19 cellular contexts compared by ENCODE assay signal in genomic region chr10:78210548-78210947, GRCh38.
A peak's percentile ranks its signal among the peaks of the same experiment; 100 is the strongest.
DNase-seq lines count a peak whose midpoint lies in the region; ATAC-seq, FAIRE-seq and TF ChIP-seq lines count a peak whose summit lies in the region.
"Had no signal": no experiment of that assay in that cellular context is flagged by ENCODE, and none has a peak within 500 bp of the region (broad histone marks: within the 10 kb centered on the region; RNA-seq: fewer than 3 reads in every experiment).

No MANE protein-coding gene starts in this region.

- no peak overlapping the region for H4K5ac ChIP-seq in H1 (ENCODE audit: insufficient read length, low read depth, low read length)

- no peaks in the 10 kb centered on the region for H3K36me3 Mint-ChIP-seq in activated CD8-positive, alpha-beta T cell treated with anti-CD3 and anti-CD28 coated beads for 36 hours (ENCODE audit: low read depth)
- H3K36me3 Mint-ChIP-seq in activated CD8-positive, alpha-beta T cell treated with anti-CD3 and anti-CD28 coated beads, Interleukin-2, amount 10 ng/mL, durations not matched to agents 7 days and 5 days (ENCODE audit: low read depth), result no peaks in the 10 kb centered on the region
- no peaks in the 10 kb centered on the region for H3K36me3 Mint-ChIP-seq in stimulated activated naive B cell treated with anti-CD40 and anti-IgM and Interleukin-4, amounts not matched to agents 10 μg/mL and 1 μg/mL and 100 μg/mL, for 72 hours
- H3K36me3 Mint-ChIP-seq: CD14-positive monocyte had no signal

- no peak overlapping the region for H2BK5ac ChIP-seq in H1 (ENCODE audit: low read depth, low read length)

- H3K23me2 ChIP-seq in H1 (ENCODE audit: low read depth, low read length), result peaks cover 1% of the 10 kb centered on the region; the same call in 1 of the 2 replicates

- no peak overlapping the region for H3K27ac ChIP-seq in H1 (ENCODE audit: low read depth, low read length)
- H3K27ac ChIP-seq: 22Rv1, PC-9 had no signal

- no peaks in the 10 kb centered on the region for H3K27me3 Mint-ChIP-seq in activated CD8-positive, alpha-beta T cell treated with anti-CD3 and anti-CD28 coated beads for 36 hours
- peaks cover 5% of the 10 kb centered on the region for H3K27me3 Mint-ChIP-seq in activated CD8-positive, alpha-beta T cell treated with anti-CD3 and anti-CD28 coated beads, Interleukin-2, amount 10 ng/mL, durations not matched to agents 7 days and 5 days (ENCODE audit: low read depth)
- H3K27me3 Mint-ChIP-seq in stimulated activated naive B cell treated with anti-CD40 and anti-IgM and Interleukin-4, amounts not matched to agents 10 μg/mL and 1 μg/mL and 100 μg/mL, for 72 hours, result peaks cover 14 to 19% of the 10 kb centered on the region in 2 donors

- ATAC-seq in activated CD8-positive, alpha-beta T cell treated with anti-CD3 and anti-CD28 coated beads for 36 hours, result no peak
- ATAC-seq in activated CD8-positive, alpha-beta T cell treated with anti-CD3 and anti-CD28 coated beads, Interleukin-2, amount 10 ng/mL, durations not matched to agents 7 days and 5 days, result no peak
- peak; percentile 50 to 65 for ATAC-seq in stimulated activated naive B cell treated with anti-CD40 and anti-IgM and Interleukin-4, amounts not matched to agents 10 μg/mL and 1 μg/mL and 100 μg/mL, for 72 hours (replicated peaks)
- no peak for ATAC-seq in GM21619 (IDR thresholded peaks at IDR 0.05; ENCODE audit: unreplicated experiment)

- H3K9me3 Mint-ChIP-seq in activated CD8-positive, alpha-beta T cell treated with anti-CD3 and anti-CD28 coated beads for 36 hours, result no peaks in the 10 kb centered on the region
- H3K9me3 Mint-ChIP-seq in activated CD8-positive, alpha-beta T cell treated with anti-CD3 and anti-CD28 coated beads, Interleukin-2, amount 10 ng/mL, durations not matched to agents 7 days and 5 days (ENCODE audit: insufficient read depth), result no peaks in the 10 kb centered on the region
- no peaks in the 10 kb centered on the region for H3K9me3 Mint-ChIP-seq in stimulated activated naive B cell treated with anti-CD40 and anti-IgM and Interleukin-4, amounts not matched to agents 10 μg/mL and 1 μg/mL and 100 μg/mL, for 72 hours
- H3K9me3 Mint-ChIP-seq: CD14-positive monocyte had no signal

- no peak overlapping the region for H3K9ac ChIP-seq in H1 (replicated peaks in 1 of 4; ENCODE audit: extremely low read depth in 1 of 4, low read depth in 3 of 4, low read length in 3 of 4)

- H2BK15ac ChIP-seq in H1 (ENCODE audit: low read length), result no peak overlapping the region

- TF ChIP-seq CTCF in activated CD8-positive, alpha-beta T cell treated with anti-CD3 and anti-CD28 coated beads for 36 hours (IDR thresholded peaks at IDR 0.05), result no peak
- TF ChIP-seq CTCF in H1 (IDR thresholded peaks at IDR 0.05; ENCODE audit: control extremely low read depth in 1 of 3, insufficient read depth in 1 of 3, low read depth in 1 of 3, low read length in 3 of 3), result no peak

- TF ChIP-seq RAD21 in H1 (IDR thresholded peaks at IDR 0.05 in 1 of 2, conservative IDR thresholded peaks at IDR 0.05 in 1 of 2; ENCODE audit: low read depth in 2 of 2, low read length in 2 of 2), result no peak

- H3K79me1 ChIP-seq in H1 (ENCODE audit: low read depth, low read length), result no peaks in the 10 kb centered on the region

- no peaks in the 10 kb centered on the region for H3K79me2 ChIP-seq in H1 (ENCODE audit: control insufficient read depth in 1 of 2, insufficient read depth in 2 of 2, low read length in 2 of 2)

- H3K4me1 ChIP-seq in H1 (replicated peaks in 1 of 4; ENCODE audit: control insufficient read depth in 3 of 4, insufficient read depth in 4 of 4, low read length in 3 of 4), result no peaks in the 10 kb centered on the region

- no peak for TF ChIP-seq EP300 in H1 (IDR thresholded peaks at IDR 0.05; ENCODE audit: borderline replicate concordance in 1 of 2, low read depth in 2 of 2, low read length in 2 of 2)

- no peak overlapping the region for H3K23ac ChIP-seq in H1 (ENCODE audit: insufficient read length)

- H3K27ac Mint-ChIP-seq in activated CD8-positive, alpha-beta T cell treated with anti-CD3 and anti-CD28 coated beads for 36 hours, result no peak overlapping the region
- no peak overlapping the region for H3K27ac Mint-ChIP-seq in activated CD8-positive, alpha-beta T cell treated with anti-CD3 and anti-CD28 coated beads, Interleukin-2, amount 10 ng/mL, durations not matched to agents 7 days and 5 days
- no peak overlapping the region for H3K27ac Mint-ChIP-seq in stimulated activated naive B cell treated with anti-CD40 and anti-IgM and Interleukin-4, amounts not matched to agents 10 μg/mL and 1 μg/mL and 100 μg/mL, for 72 hours
- H3K27ac Mint-ChIP-seq: CD14-positive monocyte had no signal

- 81% methylated on average over 5 of the region's 5 CpGs; no CpG with 5 or more reads in 1 of the 2 experiments for WGBS in H1 (ENCODE audit: extremely low coverage in 1 of 2, insufficient coverage in 1 of 2, insufficient read length in 1 of 2, insufficient replicate concordance in 2 of 2, low coverage in 1 of 2, low lambda C conversion rate in 2 of 2, missing lambda C conversion rate in 1 of 2), 2 experiments

- H2BK12ac ChIP-seq in H1 (ENCODE audit: low read depth, low read length), result peak overlapping the region; percentile 39; the same call in 1 of the 2 replicates

- peaks cover 11% of the 10 kb centered on the region for H3K4me1 Mint-ChIP-seq in activated CD8-positive, alpha-beta T cell treated with anti-CD3 and anti-CD28 coated beads for 36 hours (ENCODE audit: low read depth)
- peaks cover 29% of the 10 kb centered on the region for H3K4me1 Mint-ChIP-seq in activated CD8-positive, alpha-beta T cell treated with anti-CD3 and anti-CD28 coated beads, Interleukin-2, amount 10 ng/mL, durations not matched to agents 7 days and 5 days (ENCODE audit: low read depth)
- H3K4me1 Mint-ChIP-seq in stimulated activated naive B cell treated with anti-CD40 and anti-IgM and Interleukin-4, amounts not matched to agents 10 μg/mL and 1 μg/mL and 100 μg/mL, for 72 hours, result peaks cover 22 to 33% of the 10 kb centered on the region in 2 donors

- no peak overlapping the region for H3K4ac ChIP-seq in H1 (replicated peaks; ENCODE audit: insufficient read length, low read depth, low read length)

- POLR2A ChIA-PET in activated CD8-positive, alpha-beta T cell treated with anti-CD3 and anti-CD28 coated beads for 36 hours (lab: Charles Lee), result no interaction called here
- POLR2A ChIA-PET in activated CD8-positive, alpha-beta T cell treated with anti-CD3 and anti-CD28 coated beads, Interleukin-2, amount 10 ng/mL, durations not matched to agents 7 days and 5 days (lab: Charles Lee), result no interaction called here
- POLR2A ChIA-PET in H1 (lab: Charles Lee; ENCODE audit: partially characterized antibody), result interaction anchor here (1.0 to 1.4 kb wide), 2 partner anchors 168 to 665 kb away, joined by 3 to 4 read pairs; no protein-coding TSS in a partner anchor

- no peak overlapping the region for H4K91ac ChIP-seq in H1 (replicated peaks; ENCODE audit: insufficient read length, low read length)

- H3K4me2 ChIP-seq in H1 (ENCODE audit: insufficient read depth in 1 of 2, low read depth in 2 of 2, low read length in 2 of 2), result no peak overlapping the region
- H3K4me2 ChIP-seq: PC-9 had no signal

- H2AK5ac ChIP-seq in H1 (ENCODE audit: low read depth, low read length), result no peak overlapping the region

- H3K14ac ChIP-seq in H1 (ENCODE audit: insufficient read length), result no peak overlapping the region

- no peak for TF ChIP-seq POLR2A in H1 (IDR thresholded peaks at IDR 0.05; ENCODE audit: control extremely low read depth in 1 of 2, low read depth in 2 of 2, low read length in 2 of 2)

- no peaks in the 10 kb centered on the region for H3K27me3 ChIP-seq in H1 (replicated peaks in 1 of 4; ENCODE audit: control insufficient read depth in 3 of 4, extremely low read depth in 1 of 4, insufficient read depth in 3 of 4, low read length in 3 of 4)
- H3K27me3 ChIP-seq: MG63 had no signal

- H2BK120ac ChIP-seq in H1 (replicated peaks; ENCODE audit: low read depth, low read length), result no peak overlapping the region

- no peak overlapping the region for H3K4me3 ChIP-seq in H1 (ENCODE audit: extremely low read depth in 1 of 4, insufficient read depth in 2 of 4, low read depth in 3 of 4, low read length in 4 of 4)
- H3K4me3 ChIP-seq: MG63, PC-9 had no signal

- peak; percentile 28 for FAIRE-seq in RCC 7860 (lab: Jason Lieb, UNC)
- no peak for FAIRE-seq in H1 (lab: Jason Lieb, UNC)

- H2AFZ ChIP-seq in H1 (ENCODE audit: low read length), result no peak overlapping the region
- H2AFZ ChIP-seq: PC-9 had no signal

- no peaks in the 10 kb centered on the region for H3K36me3 ChIP-seq in H1 (ENCODE audit: control insufficient read depth in 2 of 4, insufficient read depth in 4 of 4, low read length in 3 of 4)
- H3K36me3 ChIP-seq: MG63 had no signal

- H2BK20ac ChIP-seq in H1 (ENCODE audit: low read length), result no peak overlapping the region

- H4K20me1 ChIP-seq in H1 (replicated peaks in 1 of 2; ENCODE audit: control insufficient read depth in 1 of 2, insufficient read depth in 2 of 2, low read length in 2 of 2), result no peaks in the 10 kb centered on the region

- CTCF ChIA-PET in activated CD8-positive, alpha-beta T cell treated with anti-CD3 and anti-CD28 coated beads for 36 hours (lab: Charles Lee), result interaction anchor here (1.1 kb wide), 1 partner anchor 10 kb away, joined by 3 read pairs; no protein-coding TSS in a partner anchor
- CTCF ChIA-PET in activated CD8-positive, alpha-beta T cell treated with anti-CD3 and anti-CD28 coated beads, Interleukin-2, amount 10 ng/mL, durations not matched to agents 7 days and 5 days (lab: Charles Lee), result interaction anchor here (0.8 to 1.8 kb wide), 2 partner anchors 163 to 447 kb away, joined by 3 to 4 read pairs; no protein-coding TSS in a partner anchor
- CTCF ChIA-PET in H1 (lab: Charles Lee; ENCODE audit: partially characterized antibody), result interaction anchor here (0.6 to 3.8 kb wide), 13 partner anchors 10 to 707 kb away, joined by 3 to 17 read pairs (median 3); no protein-coding TSS in a partner anchor

- no peak overlapping the region for H3K18ac ChIP-seq in H1 (ENCODE audit: extremely low read depth, low read length)

- no peak overlapping the region for H3K4me3 Mint-ChIP-seq in activated CD8-positive, alpha-beta T cell treated with anti-CD3 and anti-CD28 coated beads for 36 hours
- no peak overlapping the region for H3K4me3 Mint-ChIP-seq in activated CD8-positive, alpha-beta T cell treated with anti-CD3 and anti-CD28 coated beads, Interleukin-2, amount 10 ng/mL, durations not matched to agents 7 days and 5 days
- H3K4me3 Mint-ChIP-seq in stimulated activated naive B cell treated with anti-CD40 and anti-IgM and Interleukin-4, amounts not matched to agents 10 μg/mL and 1 μg/mL and 100 μg/mL, for 72 hours, result no peak overlapping the region
- H3K4me3 Mint-ChIP-seq: CD14-positive monocyte had no signal

- H3K9me3 ChIP-seq in H1 (ENCODE audit: insufficient read depth in 2 of 2, low read depth in 1 of 2, low read length in 1 of 2), result no peaks in the 10 kb centered on the region
- H3K9me3 ChIP-seq: MG63 had no signal

- intact Hi-C loops in activated CD8-positive, alpha-beta T cell treated with anti-CD3 and anti-CD28 coated beads for 36 hours (cut with micrococcal nuclease), result no loop called here

- peak; percentile 17 for DNase-seq in activated CD8-positive, alpha-beta T cell treated with anti-CD3 and anti-CD28 coated beads for 36 hours
- no peak for DNase-seq in activated CD8-positive, alpha-beta T cell treated with anti-CD3 and anti-CD28 coated beads, Interleukin-2, amount 10 ng/mL, durations not matched to agents 7 days and 5 days
- DNase-seq in RCC 7860 (ENCODE audit: low spot score) (peak; percentile 62), H1 (ENCODE audit: low read depth in 1 of 2, low spot score in 2 of 2) (no peak), EL (no peak), activated gamma-delta T cell (lab: John Stamatoyannopoulos, UW) (no peak)
- peak; percentile 7 for DNase-seq in stimulated activated naive B cell treated with anti-CD40 and anti-IgM and Interleukin-4, amounts not matched to agents 10 μg/mL and 1 μg/mL and 100 μg/mL, for 72 hours
- DNase-seq: DMS53, GDM1, KBM-7, MG63, NCI-H1105 treated with DMSO at 0.1 percent for 48 hours, NCI-H187, NCI-H69, PC-9, SHP77 had no signal

- H4K8ac ChIP-seq in H1 (ENCODE audit: extremely low read depth, insufficient read depth, low read length), result no peak overlapping the region; the same call in 1 of the 2 replicates

- H3K56ac ChIP-seq in H1 (replicated peaks; ENCODE audit: insufficient read length, low read depth, low read length), result no peak overlapping the region

Comparison
In these comparisons a context has a peak if more than half of its experiments do, and no peak if none do; other contexts are left out.
1. DNase-seq: peak in activated CD8-positive, alpha-beta T cell treated with anti-CD3 and anti-CD28 coated beads for 36 hours (single experiment), RCC 7860 (single experiment) and stimulated activated naive B cell treated with anti-CD40 and anti-IgM and Interleukin-4, amounts not matched to agents 10 μg/mL and 1 μg/mL and 100 μg/mL, for 72 hours (single experiment); none in activated CD8-positive, alpha-beta T cell treated with anti-CD3 and anti-CD28 coated beads, Interleukin-2, amount 10 ng/mL, durations not matched to agents 7 days and 5 days (single experiment), H1 (0 of 2), EL (single experiment) and activated gamma-delta T cell (single experiment).
2. ATAC-seq: peak in stimulated activated naive B cell treated with anti-CD40 and anti-IgM and Interleukin-4, amounts not matched to agents 10 μg/mL and 1 μg/mL and 100 μg/mL, for 72 hours (2 of 2); none in activated CD8-positive, alpha-beta T cell treated with anti-CD3 and anti-CD28 coated beads for 36 hours (single experiment), activated CD8-positive, alpha-beta T cell treated with anti-CD3 and anti-CD28 coated beads, Interleukin-2, amount 10 ng/mL, durations not matched to agents 7 days and 5 days (single experiment) and GM21619 (single experiment).